Comparison of ENCODE assay signal across 19 cellular contexts in genomic region chr15:44327578-44327977, GRCh38.
"Had no signal": no experiment of that assay in that cellular context is flagged by ENCODE, and none has a peak within 500 bp of the region (broad histone marks: within the 10 kb centered on the region; RNA-seq: fewer than 3 reads in every experiment).

No MANE protein-coding gene starts in this region.

- H3K4me1 ChIP-seq: lower lobe of right lung, psoas muscle, sigmoid colon, stomach, transverse colon had no signal

- DNase-seq: effector CD4-positive, alpha-beta T cell; endodermal cell; heart right ventricle; hypothalamus; left cardiac atrium; left ventricle myocardium inferior; lower lobe of right lung; nephron progenitor cell; psoas muscle; sigmoid colon; stimulated activated CD4-positive, alpha-beta T cell treated with anti-CD3 and anti-CD28 coated beads, Interleukin-2, amount 100 ng/mL, for 24 hours; stimulated activated CD4-positive, alpha-beta T cell treated with anti-CD3 and anti-CD28 coated beads, Interleukin-4, amount 100 ng/mL, for 4 hours; stimulated activated naive CD4-positive, alpha-beta T cell; stomach; substantia nigra; transverse colon had no signal

- H3K9me3 ChIP-seq: heart right ventricle, left ventricle myocardium inferior, lower lobe of right lung, psoas muscle, sigmoid colon, stomach, thoracic aorta, transverse colon had no signal

- ATAC-seq: heart right ventricle, left cardiac atrium, lower lobe of right lung, psoas muscle had no signal

- H3K27me3 ChIP-seq: heart right ventricle, sigmoid colon, stomach, transverse colon had no signal

- H3K4me3 ChIP-seq: coronary artery, heart right ventricle, left ventricle myocardium inferior, lower lobe of right lung, psoas muscle, sigmoid colon, skin epidermis, stomach, thoracic aorta, transverse colon had no signal

- H3K27ac ChIP-seq: coronary artery, heart right ventricle, left ventricle myocardium inferior, lower lobe of right lung, psoas muscle, sigmoid colon, skin epidermis, stomach, thoracic aorta, transverse colon had no signal

- H3K36me3 ChIP-seq: sigmoid colon, transverse colon had no signal
